36 cellular contexts compared by ENCODE assay signal in genomic region chr6:145224450-145224849, GRCh38.
"Had no signal": no experiment of that assay in that cellular context is flagged by ENCODE, and none has a peak within 500 bp of the region (broad histone marks: within the 10 kb centered on the region; RNA-seq: fewer than 3 reads in every experiment).

No MANE protein-coding gene starts in this region.

- H3K4me3 ChIP-seq: MG63 had no signal

- DNase-seq: Kasumi-1, MG63, MM.1S, MV-4-11, NCI-H1048, NCI-H1092, NCI-H1092 treated with DMSO at 0.1 percent for 48 hours, NCI-H1105, NCI-H1105 treated with DMSO at 0.1 percent for 48 hours, NCI-H1417, NCI-H1417 treated with DMSO at 0.1 percent for 48 hours, NCI-H1436, NCI-H1436 treated with DMSO at 0.1 percent for 48 hours, NCI-H146, NCI-H1694, NCI-H1694 treated with DMSO at 0.1 percent for 48 hours, NCI-H187, NCI-H187 treated with DMSO at 0.1 percent for 48 hours, NCI-H1930, NCI-H2029, NCI-H2029 treated with DMSO at 0.1 percent for 48 hours, NCI-H2081, NCI-H2081 treated with DMSO at 0.1 percent for 48 hours, NCI-H2107, NCI-H2171, NCI-H2171 treated with DMSO at 0.1 percent for 48 hours, NCI-H2227 treated with DMSO at 0.1 percent for 48 hours, NCI-H226, NCI-H345, NCI-H446, NCI-H446 treated with DMSO at 0.1 percent for 48 hours, NCI-H510A, NCI-H510A treated with DMSO at 0.1 percent for 48 hours, NCI-H524, NCI-H524 treated with DMSO at 0.1 percent for 48 hours, NCI-H526 had no signal

- H3K27me3 ChIP-seq: MG63 had no signal

- H3K36me3 ChIP-seq: MG63 had no signal

- H3K9me3 ChIP-seq: MG63 had no signal
